Comparison of ENCODE assay signal across 24 cellular contexts in genomic region chr17:16298140-16298662, GRCh38. TPM values are rescaled to one million over a fixed set of nuclear protein-coding genes. Genes with fewer than 3 reads are reported as not detected.
DNase-seq lines count a peak whose midpoint lies in the region; ATAC-seq, FAIRE-seq and TF ChIP-seq lines count a peak whose summit lies in the region.
"Had no signal": no experiment of that assay in that cellular context is flagged by ENCODE, and none has a peak within 500 bp of the region (broad histone marks: within the 10 kb centered on the region; RNA-seq: fewer than 3 reads in every experiment).

No MANE protein-coding gene starts in this region.

- no peak overlapping the region for H3K9ac ChIP-seq in kidney (ENCODE audit: low read length in 2 of 2)
- H3K9ac ChIP-seq: SK-N-SH had no signal

- POLR2A ChIA-PET in Caco-2 (lab: Charles Lee): interaction anchor here (1.8 to 2.3 kb wide), 2 partner anchors 10 to 12 kb away, joined by 11 read pairs; no protein-coding TSS in a partner anchor

- no peak for TF ChIP-seq EP300 in gastroesophageal sphincter (IDR thresholded peaks at IDR 0.05)

- H3K4me1 ChIP-seq in Caco-2 (peaks cover 60% of the 10 kb centered on the region), Peyer's patch (peaks cover 0 to 27% (median 2%) of the 10 kb centered on the region in 4 donors), kidney (ENCODE audit: control insufficient read depth in 1 of 2, insufficient read depth in 1 of 2, low read depth in 1 of 2, low read length in 2 of 2) (peaks cover 6 to 8% of the 10 kb centered on the region in 2 donors), pancreas (peaks cover 0 to 10% (median 4%) of the 10 kb centered on the region in 3 donors), gastroesophageal sphincter (no peaks in the 10 kb centered on the region)
- H3K4me1 ChIP-seq: prostate gland had no signal

- no peak for FAIRE-seq in kidney (lab: Jason Lieb, UNC)
- FAIRE-seq in pancreas (lab: Jason Lieb, UNC): no peak

- ATAC-seq in pancreas: peak; percentile 29 to 77 (median 53)
- no peak for ATAC-seq in HG03439 (IDR thresholded peaks at IDR 0.05; ENCODE audit: unreplicated experiment)
- no peak for ATAC-seq in gastroesophageal sphincter
- ATAC-seq: left lung; stimulated activated naive CD8-positive, alpha-beta T cell treated with anti-CD3 and anti-CD28 coated beads, Interleukin-15, amount 100 ng/mL, for 72 hours had no signal

- H3K27me3 ChIP-seq in Caco-2 (replicated peaks; ENCODE audit: control insufficient read depth, insufficient read depth, low read length) (no peaks in the 10 kb centered on the region), Peyer's patch (no peaks in the 10 kb centered on the region), pancreas (no peaks in the 10 kb centered on the region), gastroesophageal sphincter (no peaks in the 10 kb centered on the region)
- H3K27me3 ChIP-seq: left lung, tibial artery had no signal

- H3K27me3 Mint-ChIP-seq in Caco-2 (ENCODE audit: insufficient read depth, unreplicated experiment): no peaks in the 10 kb centered on the region
- H3K27me3 Mint-ChIP-seq in activated CD4-positive, alpha-beta T cell treated with anti-CD3 and anti-CD28 coated beads, Interleukin-2, amount 10 ng/mL, durations not matched to agents 24 days and 14 days: no peaks in the 10 kb centered on the region
- H3K27me3 Mint-ChIP-seq: activated B cell treated with CpG ODN at 0.5 μM for 24 hours; stimulated activated naive CD8-positive, alpha-beta T cell treated with anti-CD3 and anti-CD28 coated beads, Interleukin-15, amount 100 ng/mL, for 72 hours had no signal

- no TSS peak for BruUV-seq in Caco-2 (replicated peaks; lab: Mats Ljungman, UMichigan)

- peaks cover 28% of the 10 kb centered on the region for H3K4me1 Mint-ChIP-seq in Caco-2 (ENCODE audit: low read depth, unreplicated experiment)
- H3K4me1 Mint-ChIP-seq in activated CD4-positive, alpha-beta T cell treated with anti-CD3 and anti-CD28 coated beads, Interleukin-2, amount 10 ng/mL, durations not matched to agents 24 days and 14 days: peaks cover 13% of the 10 kb centered on the region
- H3K4me1 Mint-ChIP-seq: activated B cell treated with CpG ODN at 0.5 μM for 24 hours had no signal

- H3K27ac ChIP-seq in Peyer's patch (peak overlapping the region in 3 of 4 donors; percentile 27 to 86 (median 77)), kidney (ENCODE audit: low read depth in 2 of 2, low read length in 2 of 2) (peak overlapping the region; percentile 26 to 75), pancreas (peak overlapping the region in 2 of 4 donors; percentile 5 to 22), gastroesophageal sphincter (no peak overlapping the region)
- H3K27ac ChIP-seq: left lung, prostate gland, tibial artery had no signal

- H3K9me3 Mint-ChIP-seq in Caco-2 (ENCODE audit: unreplicated experiment): no peaks in the 10 kb centered on the region
- H3K9me3 Mint-ChIP-seq in activated CD4-positive, alpha-beta T cell treated with anti-CD3 and anti-CD28 coated beads, Interleukin-2, amount 10 ng/mL, durations not matched to agents 24 days and 14 days: no peaks in the 10 kb centered on the region
- H3K9me3 Mint-ChIP-seq: activated B cell treated with CpG ODN at 0.5 μM for 24 hours; activated T-helper 2 cell treated with anti-CD3 and anti-CD28 coated beads, Interferon-gamma antibody, Interleukin-2, Interleukin-4, amounts not matched to agents 10 μg/mL and 5 μg/mL and 100 μg/mL, durations not matched to agents 14 hours and 24 hours and 36 hours; stimulated activated naive CD8-positive, alpha-beta T cell treated with anti-CD3 and anti-CD28 coated beads, Interleukin-15, amount 100 ng/mL, for 72 hours had no signal

- H3K27ac Mint-ChIP-seq in Caco-2 (ENCODE audit: unreplicated experiment): peak overlapping the region; percentile 84
- H3K27ac Mint-ChIP-seq in activated CD4-positive, alpha-beta T cell treated with anti-CD3 and anti-CD28 coated beads, Interleukin-2, amount 10 ng/mL, durations not matched to agents 24 days and 14 days: no peak overlapping the region
- H3K27ac Mint-ChIP-seq: activated B cell treated with CpG ODN at 0.5 μM for 24 hours; activated T-helper 2 cell treated with anti-CD3 and anti-CD28 coated beads, Interferon-gamma antibody, Interleukin-2, Interleukin-4, amounts not matched to agents 10 μg/mL and 5 μg/mL and 100 μg/mL, durations not matched to agents 14 hours and 24 hours and 36 hours had no signal

- TF ChIP-seq CTCF in Caco-2 (IDR thresholded peaks at IDR 0.05; ENCODE audit: insufficient read depth in 1 of 2, low read depth in 1 of 2, low read length in 1 of 2, severe bottlenecking in 1 of 2, unreplicated experiment in 1 of 2) (no peak), Peyer's patch (IDR thresholded peaks at IDR 0.05) (no peak), kidney (IDR thresholded peaks at IDR 0.05; ENCODE audit: borderline replicate concordance, extremely low read depth, insufficient read depth) (no peak), pancreas (IDR thresholded peaks at IDR 0.05) (no peak), gastroesophageal sphincter (IDR thresholded peaks at IDR 0.05) (no peak)

- 38 to 45% methylated on average over 1 of the region's 1 CpG for WGBS in pancreas, 2 donors
- 100% methylated on average over 1 of the region's 1 CpG; no CpG with 5 or more reads in 1 of the 2 donors for WGBS in gastroesophageal sphincter (ENCODE audit: low coverage in 1 of 2), 2 donors

- no peaks in the 10 kb centered on the region for H3K36me3 Mint-ChIP-seq in Caco-2 (ENCODE audit: insufficient read depth, unreplicated experiment)
- H3K36me3 Mint-ChIP-seq in activated CD4-positive, alpha-beta T cell treated with anti-CD3 and anti-CD28 coated beads, Interleukin-2, amount 10 ng/mL, durations not matched to agents 24 days and 14 days (ENCODE audit: low read depth): peaks cover 5% of the 10 kb centered on the region

- H3K36me3 ChIP-seq in Caco-2 (ENCODE audit: control insufficient read depth, insufficient read depth, low read length): no peaks in the 10 kb centered on the region
- H3K36me3 ChIP-seq in Peyer's patch: no peaks in the 10 kb centered on the region
- peaks cover 2 to 5% of the 10 kb centered on the region in 2 donors for H3K36me3 ChIP-seq in kidney (ENCODE audit: control insufficient read depth in 1 of 2, insufficient read depth in 2 of 2, low read length in 2 of 2)
- H3K36me3 ChIP-seq in pancreas: no peaks in the 10 kb centered on the region
- H3K36me3 ChIP-seq in gastroesophageal sphincter: peaks cover 0 to 36% of the 10 kb centered on the region in 2 donors
- H3K36me3 ChIP-seq: prostate gland had no signal

- CTCF ChIA-PET in Caco-2 (lab: Charles Lee): interaction anchor here (1.3 kb wide), 1 partner anchor 12 kb away, joined by 3 read pairs; no protein-coding TSS in a partner anchor

- peak; percentile 48 to 61 for DNase-seq in Caco-2
- peak in 1 of 3 donors; percentile 65 for DNase-seq in Peyer's patch
- no peak for DNase-seq in kidney
- peak in 1 of 6 donors; percentile 20 for DNase-seq in pancreas
- DNase-seq in activated CD4-positive, alpha-beta T cell treated with anti-CD3 and anti-CD28 coated beads, Interleukin-2, amount 10 ng/mL, durations not matched to agents 24 days and 14 days: no peak
- DNase-seq in DMS 273 (lab: John Stamatoyannopoulos, UW; ENCODE audit: unreplicated experiment): no peak
- DNase-seq: activated B cell treated with CpG ODN at 0.5 μM for 24 hours; activated CD4-positive, alpha-beta T cell treated with anti-CD3 and anti-CD28 coated beads, Interleukin-2, amount 50 U/mL, for 48 hours; activated CD8-positive, alpha-beta memory T cell treated with anti-CD3 and anti-CD28 coated beads, Interleukin-2, amount 50 U/mL, for 4 hours; cerebellar nuclear complex; DMS153; foreskin fibroblast; left lung; NCI-H1092; NCI-H2029; NCI-H226; NCI-H82; SK-N-SH; stimulated activated naive CD8-positive, alpha-beta T cell treated with anti-CD3 and anti-CD28 coated beads, Interleukin-15, amount 100 ng/mL, for 72 hours; tibial artery had no signal

- TF ChIP-seq POLR2A in Peyer's patch (IDR thresholded peaks at IDR 0.05) (no peak), gastroesophageal sphincter (IDR thresholded peaks at IDR 0.05) (no peak)

- H3K4me3 ChIP-seq in Caco-2 (ENCODE audit: low read depth, low read length): no peak overlapping the region
- H3K4me3 ChIP-seq in Peyer's patch: no peak overlapping the region
- H3K4me3 ChIP-seq in kidney (ENCODE audit: low read length in 2 of 2): no peak overlapping the region
- H3K4me3 ChIP-seq in pancreas: no peak overlapping the region
- H3K4me3 ChIP-seq in gastroesophageal sphincter: no peak overlapping the region
- H3K4me3 ChIP-seq: left lung, prostate gland, tibial artery had no signal

- H3K9me3 ChIP-seq in Caco-2 (no peaks in the 10 kb centered on the region), Peyer's patch (no peaks in the 10 kb centered on the region), kidney (ENCODE audit: control insufficient read depth in 1 of 2, low read length in 2 of 2) (no peaks in the 10 kb centered on the region), pancreas (no peaks in the 10 kb centered on the region), gastroesophageal sphincter (no peaks in the 10 kb centered on the region)
- H3K9me3 ChIP-seq: left lung, prostate gland, SK-N-SH, tibial artery had no signal

- intact Hi-C loops in Caco-2 (cut with micrococcal nuclease; ENCODE audit: unreplicated experiment): no loop called here
- intact Hi-C loops in kidney (cut with DNase I): no loop called here
- intact Hi-C loops in pancreas (cut with DNase I): no loop called here
- intact Hi-C loops in activated CD4-positive, alpha-beta T cell treated with anti-CD3 and anti-CD28 coated beads, Interleukin-2, amount 10 ng/mL, durations not matched to agents 24 days and 14 days (cut with micrococcal nuclease): no loop called here

- peak overlapping the region; percentile 40 for H3K4me3 Mint-ChIP-seq in Caco-2 (ENCODE audit: unreplicated experiment)
- no peak overlapping the region for H3K4me3 Mint-ChIP-seq in activated CD4-positive, alpha-beta T cell treated with anti-CD3 and anti-CD28 coated beads, Interleukin-2, amount 10 ng/mL, durations not matched to agents 24 days and 14 days
- H3K4me3 Mint-ChIP-seq: activated B cell treated with CpG ODN at 0.5 μM for 24 hours; stimulated activated naive CD8-positive, alpha-beta T cell treated with anti-CD3 and anti-CD28 coated beads, Interleukin-15, amount 100 ng/mL, for 72 hours had no signal

RNA-seq across cellular contexts. Expression of gene CENPV, which starts 55.1 kb away (rescaled TPM):
- total RNA-seq in Caco-2 (2022) (92.8 and 103 TPM in 2 replicates), Peyer's patch (100 to 1,000 TPM in 1 of 4 donors, 10 to 100 TPM in 3; 49.0 to 109 (median 79.3) TPM), kidney (9.0 TPM), pancreas (10 to 100 TPM in 2 of 6 donors, 1 to 10 TPM in 4; 7.6 to 12.6 (median 8.6) TPM), gastroesophageal sphincter (10 to 100 TPM in 2 of 4 donors, 1 to 10 TPM in 2; 7.3 to 16.4 (median 10.3) TPM)
- polyA plus RNA-seq in kidney (ENCODE audit: insufficient read depth, low read depth, low replicate concordance) (42.3 TPM), pancreas (10 to 100 TPM; 19.2 to 26.1 TPM)
- 52.8 and 53.0 TPM in 2 replicates for total RNA-seq in activated CD4-positive, alpha-beta T cell treated with anti-CD3 and anti-CD28 coated beads, Interleukin-2, amount 10 ng/mL, durations not matched to agents 24 days and 14 days

Comparison
In these comparisons a context has a peak if more than half of its experiments do, and no peak if none do; other contexts are left out.
1. DNase-seq: peak in Caco-2 (2 of 2); none in kidney (single experiment), activated CD4-positive, alpha-beta T cell treated with anti-CD3 and anti-CD28 coated beads, Interleukin-2, amount 10 ng/mL, durations not matched to agents 24 days and 14 days (single experiment) and DMS 273 (single experiment).
2. H3K27ac ChIP-seq: peak in Peyer's patch (3 of 4) and kidney (2 of 2); none in gastroesophageal sphincter (0 of 4).
3. ATAC-seq: peak in pancreas (4 of 4); none in HG03439 (single experiment) and gastroesophageal sphincter (single experiment).